Comparison of ENCODE assay signal across 10 cellular contexts in the genomic region with DNA sequence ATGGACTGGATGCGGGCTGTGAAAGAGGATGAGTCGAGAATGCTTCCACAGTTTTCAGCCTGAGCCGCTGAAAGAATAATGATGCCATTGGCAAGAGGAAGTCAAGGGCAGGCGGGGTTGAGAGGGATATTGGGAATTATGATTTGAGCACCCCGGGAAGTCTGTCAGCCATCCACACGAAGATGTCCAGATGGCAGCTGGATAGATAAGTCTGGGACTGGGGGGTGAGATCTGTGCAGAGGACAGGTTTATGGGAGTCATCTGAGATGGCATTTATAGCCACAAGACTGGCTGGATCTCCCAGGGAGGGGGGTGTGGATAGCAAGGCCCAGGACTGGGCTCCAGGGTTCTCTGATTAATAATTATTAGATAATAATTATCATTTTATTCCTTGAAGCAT. TPM values are rescaled to one million over a fixed set of nuclear protein-coding genes. Genes with fewer than 3 reads are reported as not detected.
DNase-seq lines count a peak whose midpoint lies in the region; ATAC-seq and TF ChIP-seq lines count a peak whose summit lies in the region.
"Had no signal": no experiment of that assay in that cellular context is flagged by ENCODE, and none has a peak within 500 bp of the region (broad histone marks: within the 10 kb centered on the region; RNA-seq: fewer than 3 reads in every experiment).

No MANE protein-coding gene starts in this region.

- intact Hi-C loops in PC-9 (cut with micrococcal nuclease; ENCODE audit: unreplicated experiment): no loop called here
- intact Hi-C loops in right cardiac atrium (cut with DNase I): no loop called here

- H4K20me1 ChIP-seq in DOHH2 (ENCODE audit: control insufficient read depth, insufficient read depth, low read depth, low read length) (0 out of 2 replicates have a peak, but pooled peaks cover 6% of the 10 kb centered on the region), PC-9 (ENCODE audit: insufficient read depth) (no peaks in the 10 kb centered on the region; the same call in 1 of the 2 replicates)

- TF ChIP-seq CTCF in DOHH2 (IDR thresholded peaks at IDR 0.05; ENCODE audit: low read depth, low read length, poor library complexity, severe bottlenecking) (no peak), PC-9 (conservative IDR thresholded peaks at IDR 0.05) (no peak)

- DNase-seq in PC-9 (no peak), right cardiac atrium (peak in 1 of 3 donors; percentile 41), KG1 (lab: John Stamatoyannopoulos, UW) (no peak)
- DNase-seq in activated CD8-positive, alpha-beta memory T cell treated with anti-CD3 and anti-CD28 coated beads, Interleukin-2, amount 50 U/mL, for 48 hours: no peak
- no peak for DNase-seq in activated T-cell treated with anti-CD3 and anti-CD28 coated beads, Interleukin-2, amount 50 U/mL, for 4 hours

- H3K4me2 ChIP-seq in DOHH2 (ENCODE audit: low read length) (peak overlapping the region; percentile 83), PC-9 (peak overlapping the region; percentile 76)

- no peaks in the 10 kb centered on the region for H3K36me3 Mint-ChIP-seq in activated T-cell treated with anti-CD3 and anti-CD28 coated beads, Interleukin-2, amount 50 U/mL, for 4 hours (ENCODE audit: insufficient read depth)
- H3K36me3 Mint-ChIP-seq: activated naive CD8-positive, alpha-beta T cell had no signal

- no peaks in the 10 kb centered on the region for H3K27me3 ChIP-seq in DOHH2 (ENCODE audit: control insufficient read depth, low read length)
- no peaks in the 10 kb centered on the region for H3K27me3 ChIP-seq in PC-9 (ENCODE audit: insufficient read depth, low read depth)
- no peaks in the 10 kb centered on the region for H3K27me3 ChIP-seq in right cardiac atrium (ENCODE audit: control insufficient read depth, insufficient read depth)
- H3K27me3 ChIP-seq: neutrophil had no signal

- peaks cover 6% of the 10 kb centered on the region for H3F3A ChIP-seq in DOHH2 (ENCODE audit: control insufficient read depth, insufficient read depth)
- H3F3A ChIP-seq in PC-9 (ENCODE audit: insufficient read depth, low read depth): peaks cover 30% of the 10 kb centered on the region; the same call in 1 of the 2 replicates

- BruUV-seq in PC-9 (replicated peaks; lab: Mats Ljungman, UMichigan): no TSS peak

- H3K9me3 ChIP-seq in DOHH2 (ENCODE audit: control insufficient read depth, insufficient read depth, low read length) (no peaks in the 10 kb centered on the region), PC-9 (ENCODE audit: insufficient read depth, low read depth) (no peaks in the 10 kb centered on the region), right cardiac atrium (ENCODE audit: control insufficient read depth, low read length) (no peaks in the 10 kb centered on the region)
- H3K9me3 ChIP-seq: neutrophil had no signal

- WGBS in right cardiac atrium: 44% methylated on average over 6 of the region's 6 CpGs

- H3K27me3 Mint-ChIP-seq in activated T-cell treated with anti-CD3 and anti-CD28 coated beads, Interleukin-2, amount 50 U/mL, for 4 hours (ENCODE audit: low read depth): no peaks in the 10 kb centered on the region
- H3K27me3 Mint-ChIP-seq: activated naive CD8-positive, alpha-beta T cell had no signal

- peaks cover 33% of the 10 kb centered on the region for H3K4me1 Mint-ChIP-seq in activated T-cell treated with anti-CD3 and anti-CD28 coated beads, Interleukin-2, amount 50 U/mL, for 4 hours (ENCODE audit: low read depth)

- peaks cover 49% of the 10 kb centered on the region for H3K79me2 ChIP-seq in DOHH2 (ENCODE audit: control insufficient read depth, low read length)
- H3K79me2 ChIP-seq in PC-9 (ENCODE audit: low read depth): peaks cover 28% of the 10 kb centered on the region

- peaks cover 3% of the 10 kb centered on the region; the same call in 1 of the 2 replicates for H3K36me3 ChIP-seq in DOHH2 (ENCODE audit: control insufficient read depth, low read length)
- no peaks in the 10 kb centered on the region for H3K36me3 ChIP-seq in PC-9 (ENCODE audit: low read depth)
- H3K36me3 ChIP-seq: neutrophil had no signal

- no peak overlapping the region for H2AFZ ChIP-seq in PC-9

- H3K9me3 Mint-ChIP-seq in activated T-cell treated with anti-CD3 and anti-CD28 coated beads, Interleukin-2, amount 50 U/mL, for 4 hours: no peaks in the 10 kb centered on the region

- H3K4me3 ChIP-seq in DOHH2 (ENCODE audit: low read length) (peak overlapping the region; percentile 60), PC-9 (no peak overlapping the region), right cardiac atrium (ENCODE audit: low read length) (no peak overlapping the region), skin epidermis (no peak overlapping the region)

- no peak overlapping the region for H3K4me3 Mint-ChIP-seq in activated T-cell treated with anti-CD3 and anti-CD28 coated beads, Interleukin-2, amount 50 U/mL, for 4 hours

- CTCF ChIA-PET in PC-9 (lab: Charles Lee): interaction anchor here (1.4 kb wide), 1 partner anchor 120 kb away, joined by 3 read pairs; no protein-coding TSS in a partner anchor

- H3K27ac ChIP-seq in DOHH2 (ENCODE audit: low read depth, low read length) (no peak overlapping the region; the same call in 1 of the 2 replicates), PC-9 (no peak overlapping the region), right cardiac atrium (ENCODE audit: low read length) (peak overlapping the region; percentile 71), skin epidermis (peak overlapping the region in 11 of 21 experiments; percentile 12 to 78 (median 64))
- H3K27ac ChIP-seq: neutrophil had no signal

- H3K4me1 ChIP-seq in DOHH2 (ENCODE audit: control insufficient read depth, low read length) (peaks cover 51% of the 10 kb centered on the region), PC-9 (replicated peaks; ENCODE audit: insufficient read depth) (peaks cover 31% of the 10 kb centered on the region), right cardiac atrium (ENCODE audit: control insufficient read depth, insufficient read depth, low read length) (peaks cover 10% of the 10 kb centered on the region)

- POLR2A ChIA-PET in PC-9 (lab: Charles Lee; ENCODE audit: unreplicated experiment): interaction anchor here (0.6 kb wide), 1 partner anchor 246 kb away, joined by 8 read pairs; no protein-coding TSS in a partner anchor

- ATAC-seq in right cardiac atrium (no peak), HG02970 (IDR thresholded peaks at IDR 0.05; ENCODE audit: low FRiP score, unreplicated experiment) (no peak)
- ATAC-seq in activated T-cell treated with anti-CD3 and anti-CD28 coated beads, Interleukin-2, amount 50 U/mL, for 4 hours: no peak

- H3K9me2 ChIP-seq in DOHH2 (replicated peaks; ENCODE audit: control insufficient read depth, low read length) (no peaks in the 10 kb centered on the region), PC-9 (ENCODE audit: insufficient read depth) (no peaks in the 10 kb centered on the region)

RNA-seq across cellular contexts. Expression of a gene that starts 5.1 kb away (rescaled TPM):
- total RNA-seq in PC-9 (2021): 267 and 299 TPM in 2 replicates
- 100 to 1,000 TPM in 2 of 4 donors, 10 to 100 TPM in 2; 93.0 to 170 (median 122) TPM for total RNA-seq in right cardiac atrium
- polyA plus RNA-seq in right cardiac atrium: 99.7 TPM
- total RNA-seq in activated T-cell treated with anti-CD3 and anti-CD28 coated beads, Interleukin-2, amount 50 U/mL, for 4 hours: 100 to 1,000 TPM; 439 to 477 (median 457) TPM

RNA-seq across cellular contexts. Expression of a gene that starts 15.0 kb away (rescaled TPM):
- total RNA-seq in PC-9 (2021): 41.0 and 68.8 TPM in 2 replicates
- total RNA-seq in right cardiac atrium: 10 to 100 TPM; 40.4 to 62.2 (median 52.6) TPM
- polyA plus RNA-seq in right cardiac atrium: 63.8 TPM
- 10 to 100 TPM; 16.5 to 17.8 (median 17.1) TPM for total RNA-seq in activated T-cell treated with anti-CD3 and anti-CD28 coated beads, Interleukin-2, amount 50 U/mL, for 4 hours

RNA-seq across cellular contexts. Expression of a gene that starts 25.6 kb away (rescaled TPM):
- total RNA-seq in PC-9 (2021): 5.0 and 6.6 TPM in 2 replicates
- 10 to 100 TPM in 3 of 4 donors, 1 to 10 TPM in 1; 5.9 to 17.5 (median 12.3) TPM for total RNA-seq in right cardiac atrium
- 5.2 TPM for polyA plus RNA-seq in right cardiac atrium
- total RNA-seq in activated T-cell treated with anti-CD3 and anti-CD28 coated beads, Interleukin-2, amount 50 U/mL, for 4 hours: 100 to 1,000 TPM; 368 to 444 (median 399) TPM

RNA-seq across cellular contexts. Expression of a gene that starts 45.1 kb away (rescaled TPM):
- total RNA-seq in PC-9 (2021) (55.2 and 76.2 TPM in 2 replicates), right cardiac atrium (10 to 100 TPM; 55.3 to 78.1 (median 67.4) TPM)
- polyA plus RNA-seq in right cardiac atrium: 95.4 TPM
- total RNA-seq in activated T-cell treated with anti-CD3 and anti-CD28 coated beads, Interleukin-2, amount 50 U/mL, for 4 hours: 10 to 100 TPM; 24.3 to 31.0 (median 28.6) TPM

RNA-seq across cellular contexts. Expression of a gene that starts 45.2 kb away (rescaled TPM):
- total RNA-seq in PC-9 (2021) (87.4 and 112 TPM in 2 replicates), right cardiac atrium (10 to 100 TPM; 71.7 to 82.1 (median 78.1) TPM)
- polyA plus RNA-seq in right cardiac atrium: 65.7 TPM
- 10 to 100 TPM; 82.4 to 88.3 (median 86.1) TPM for total RNA-seq in activated T-cell treated with anti-CD3 and anti-CD28 coated beads, Interleukin-2, amount 50 U/mL, for 4 hours

Comparison
In these comparisons a context has a peak if more than half of its experiments do, and no peak if none do; other contexts are left out.
1. H3K27ac ChIP-seq: peak in right cardiac atrium (single experiment) and skin epidermis (11 of 21); none in DOHH2 (single experiment) and PC-9 (single experiment).
2. RNA of a gene that starts 25.6 kb away (total RNA-seq): 368 to 444 TPM in activated T-cell treated with anti-CD3 and anti-CD28 coated beads, Interleukin-2, amount 50 U/mL, for 4 hours; 5.9 to 17.5 TPM in right cardiac atrium and 5.0 to 6.6 TPM in PC-9; every median in the first group is over 10 times any median in the second.